8 cellular contexts compared by ENCODE assay signal in genomic region chr1:203860396-203860951, GRCh38. TPM values are rescaled to one million over a fixed set of nuclear protein-coding genes. Genes with fewer than 3 reads are reported as not detected.
DNase-seq lines count a peak whose midpoint lies in the region; ATAC-seq and TF ChIP-seq lines count a peak whose summit lies in the region.

No MANE protein-coding gene starts in this region.

- no peak overlapping the region for H3K9ac ChIP-seq in muscle layer of colon (ENCODE audit: low read length)

- TF ChIP-seq CTCF in cardiac fibroblast (IDR thresholded peaks at IDR 0.05; ENCODE audit: low read depth, low read length), result no peak

- H3K36me3 ChIP-seq in MG63 (peaks cover 49% of the 10 kb centered on the region), muscle layer of colon (ENCODE audit: insufficient read depth, low read length) (peaks cover 20% of the 10 kb centered on the region)

- H3K4me3 ChIP-seq in MG63, result peak overlapping the region; percentile 99
- H3K4me3 ChIP-seq in cardiac fibroblast (replicated peaks in 1 of 2; ENCODE audit: low read depth in 2 of 2, low read length in 2 of 2), result peak overlapping the region in 1 of 2 donors; percentile 33
- H3K4me3 ChIP-seq in muscle layer of colon (ENCODE audit: low read depth in 1 of 2, low read length in 2 of 2), result peak overlapping the region; percentile 38 to 98

- DNase-seq in DMS 273 treated with DMSO at 0.1 percent for 48 hours (lab: John Stamatoyannopoulos, UW) (peak; percentile 33), MG63 (peak; percentile 77), cardiac fibroblast (ENCODE audit: low read depth in 2 of 2) (peak; percentile 22 to 27), NCI-H2171 treated with DMSO at 0.1 percent for 48 hours (lab: John Stamatoyannopoulos, UW) (no peak), GF-D8 (lab: John Stamatoyannopoulos, UW) (no peak)

- H3K9me3 ChIP-seq in MG63 (no peaks in the 10 kb centered on the region), muscle layer of colon (ENCODE audit: low read length) (no peaks in the 10 kb centered on the region)

- H3K4me1 ChIP-seq in muscle layer of colon (ENCODE audit: insufficient read depth, low read length), result peaks cover 26% of the 10 kb centered on the region

- ATAC-seq in GM21528 (IDR thresholded peaks at IDR 0.05; ENCODE audit: low FRiP score, unreplicated experiment) (no peak), HG03135 (IDR thresholded peaks at IDR 0.05; ENCODE audit: unreplicated experiment) (no peak)

- H3K27me3 ChIP-seq in MG63 (no peaks in the 10 kb centered on the region), muscle layer of colon (ENCODE audit: control insufficient read depth in 1 of 2, insufficient read depth in 2 of 2, low read length in 2 of 2) (no peaks in the 10 kb centered on the region)

- peak overlapping the region; percentile 63 for H3K27ac ChIP-seq in muscle layer of colon (ENCODE audit: low read depth, low read length)

RNA-seq across cellular contexts. Expression of gene SNRPE, which starts 0.9 kb away (rescaled TPM):
- 200 and 265 TPM in 2 replicates for total RNA-seq in MG63 (2014; rRNA removed; shearing (Covaris generic); ENCODE audit: low replicate concordance)

Comparison
In these comparisons a context has a peak if more than half of its experiments do, and no peak if none do; other contexts are left out.
1. DNase-seq: peak in DMS 273 treated with DMSO at 0.1 percent for 48 hours (single experiment), MG63 (single experiment) and cardiac fibroblast (2 of 2); none in NCI-H2171 treated with DMSO at 0.1 percent for 48 hours (single experiment) and GF-D8 (single experiment).